8 cellular contexts compared by ENCODE assay signal in the genomic region with DNA sequence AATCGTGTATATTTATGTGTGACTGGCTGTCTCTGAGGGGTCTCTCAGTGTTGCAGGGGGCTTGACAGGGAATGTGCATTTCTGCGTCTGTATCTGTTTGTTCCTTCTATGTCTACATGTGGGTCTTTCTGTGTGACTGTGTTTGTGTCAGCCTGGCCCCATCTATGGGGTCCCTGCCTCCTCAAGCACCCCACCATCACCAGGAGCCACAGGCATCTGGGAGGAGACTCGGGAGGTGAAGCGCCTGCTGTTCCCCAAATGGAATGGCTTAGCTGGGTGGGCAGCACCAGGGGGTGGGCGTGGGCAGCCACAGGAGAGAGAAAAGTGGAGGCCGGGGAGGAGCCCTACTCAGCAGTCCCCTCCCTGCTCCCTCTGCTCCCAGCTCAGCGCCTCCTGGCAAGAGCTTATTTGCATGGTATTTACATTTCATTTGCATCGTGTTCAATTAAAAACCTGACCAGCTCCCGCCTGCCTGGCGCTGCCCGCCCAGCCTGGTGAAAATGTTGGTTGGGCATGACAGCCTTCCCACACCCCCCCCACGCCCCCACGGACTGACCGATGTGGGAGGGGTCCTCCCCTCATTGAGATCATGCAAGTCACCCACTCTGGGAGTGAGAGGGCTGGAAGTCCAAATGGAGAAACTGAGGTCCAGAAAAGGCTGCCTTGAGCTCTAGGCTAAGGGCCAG. TPM values are rescaled to one million over a fixed set of nuclear protein-coding genes. Genes with fewer than 3 reads are reported as not detected.
DNase-seq lines count a peak whose midpoint lies in the region; ATAC-seq lines count a peak whose summit lies in the region.

No MANE protein-coding gene starts in this region.

- H3K4me1 Mint-ChIP-seq in T-helper 17 cell = peaks cover 16% of the 10 kb centered on the region

- H3K27ac Mint-ChIP-seq in T-helper 17 cell = no peak overlapping the region

- no peaks in the 10 kb centered on the region for H3K9me3 ChIP-seq in T-helper 17 cell (ENCODE audit: control insufficient read depth, low read length, poor library complexity, severe bottlenecking)

- H3K4me3 Mint-ChIP-seq in T-helper 17 cell = peak overlapping the region; percentile 50

- ATAC-seq in T-helper 17 cell (no peak), HG02623 (IDR thresholded peaks at IDR 0.05; ENCODE audit: unreplicated experiment) (no peak)

- H3K36me3 Mint-ChIP-seq in T-helper 17 cell (ENCODE audit: low read depth) = peaks cover 5% of the 10 kb centered on the region

- DNase-seq in DMS153 (lab: John Stamatoyannopoulos, UW) (peak; percentile 20), DMS153 treated with DMSO at 0.1 percent for 48 hours (lab: John Stamatoyannopoulos, UW; ENCODE audit: unreplicated experiment) (no peak), T-helper 17 cell (no peak), foreskin melanocyte (peak; percentile 66), occipital lobe (lab: John Stamatoyannopoulos, UW) (peak; percentile 71), CD1c-positive myeloid dendritic cell (ENCODE audit: extremely low spot score) (no peak)
- no peak for DNase-seq in stimulated activated CD4-positive, alpha-beta T cell treated with anti-CD3 and anti-CD28 coated beads, Interleukin-2, amount 100 ng/mL, for 48 hours

- peaks cover 37% of the 10 kb centered on the region for H3K27me3 Mint-ChIP-seq in T-helper 17 cell

RNA-seq across cellular contexts. Expression of gene CXXC5, which starts 50.5 kb away (rescaled TPM):
- 1 to 10 TPM; 3.2 to 4.3 TPM for total RNA-seq in T-helper 17 cell
- 37.1 TPM for total RNA-seq in occipital lobe

Comparison
In these comparisons a context has a peak if more than half of its experiments do, and no peak if none do; other contexts are left out.
1. DNase-seq: peak in DMS153 (single experiment), foreskin melanocyte (single experiment) and occipital lobe (single experiment); none in DMS153 treated with DMSO at 0.1 percent for 48 hours (single experiment), T-helper 17 cell (0 of 3), stimulated activated CD4-positive, alpha-beta T cell treated with anti-CD3 and anti-CD28 coated beads, Interleukin-2, amount 100 ng/mL, for 48 hours (0 of 2) and CD1c-positive myeloid dendritic cell (single experiment).